34 cellular contexts compared by ENCODE assay signal in the genomic region with DNA sequence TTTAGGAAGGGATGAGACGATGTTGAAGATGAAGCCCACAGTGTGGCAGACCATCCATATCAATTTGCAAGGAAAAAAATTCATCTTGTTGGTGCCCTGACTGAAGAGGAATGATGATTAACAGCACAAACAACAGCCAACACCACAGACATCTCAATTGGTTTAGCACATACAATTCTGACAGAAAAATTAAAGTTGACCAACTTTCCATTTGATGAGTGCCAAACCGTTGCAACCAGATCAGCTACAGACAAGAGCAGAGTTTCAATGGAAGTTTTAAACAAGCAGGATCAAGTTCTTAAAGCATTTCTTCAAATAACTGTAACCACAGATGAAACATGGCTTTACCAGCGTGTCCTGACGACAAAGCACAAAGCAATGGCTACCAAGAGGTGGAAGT.
"Had no signal": no experiment of that assay in that cellular context is flagged by ENCODE, and none has a peak within 500 bp of the region (broad histone marks: within the 10 kb centered on the region; RNA-seq: fewer than 3 reads in every experiment).

No MANE protein-coding gene starts in this region.

- FAIRE-seq: frontal cortex had no signal

- H3K9me3 ChIP-seq: adrenal gland, breast epithelium had no signal

- H3K27ac Mint-ChIP-seq: activated CD4-positive, alpha-beta memory T cell treated with anti-CD3 and anti-CD28 coated beads for 36 hours; activated CD4-positive, alpha-beta T cell treated with anti-CD3 and anti-CD28 coated beads for 36 hours; activated CD4-positive, alpha-beta T cell treated with anti-CD3 and anti-CD28 coated beads, Interleukin-2, amount 10 ng/mL, durations not matched to agents 24 days and 14 days; activated CD8-positive, alpha-beta memory T cell treated with anti-CD3 and anti-CD28 coated beads, Interleukin-2, amount 10 ng/mL, durations not matched to agents 7 days and 5 days; activated CD8-positive, alpha-beta T cell treated with anti-CD3 and anti-CD28 coated beads, Interleukin-2, amount 10 ng/mL, durations not matched to agents 7 days and 5 days; activated naive CD4-positive, alpha-beta T cell treated with anti-CD3 and anti-CD28 coated beads for 36 hours; activated naive CD4-positive, alpha-beta T cell treated with anti-CD3 and anti-CD28 coated beads, Interleukin-2, amount 50 U/mL, for 24 hours; activated naive CD8-positive, alpha-beta T cell treated with anti-CD3 and anti-CD28 coated beads for 36 hours; activated naive CD8-positive, alpha-beta T cell treated with anti-CD3 and anti-CD28 coated beads, Interleukin-2, amount 50 U/mL, for 24 hours; activated T-helper 1 cell treated with anti-CD3 and anti-CD28 coated beads, Interleukin-12 subunit alpha, Interleukin-12 subunit beta, Interleukin-2, Interleukin-4 antibody, amounts not matched to agents 30 ng/mL and 10 ng/mL and 1 ng/mL, durations not matched to agents 14 hours and 24 hours and 36 hours; activated T-helper 2 cell treated with anti-CD3 and anti-CD28 coated beads, Interferon-gamma antibody, Interleukin-2, Interleukin-4, amounts not matched to agents 10 μg/mL and 5 μg/mL and 100 μg/mL, durations not matched to agents 14 hours and 24 hours and 36 hours; brain; dendritic cell treated with granulocyte-macrophage colony-stimulating factor and Interleukin-4, amounts not matched to agents 40 ng/mL and 50 ng/mL, for 4 days; endodermal cell; T-cell; T-helper 1 cell treated with Interleukin-12 subunit alpha and Interleukin-12 subunit beta and Interleukin-4 antibody, amounts not matched to agents 30 μg/mL and 1 μg/mL, for 36 hours had no signal

- H3K27me3 ChIP-seq: adrenal gland, breast epithelium, dorsolateral prefrontal cortex had no signal

- H3K4me1 Mint-ChIP-seq: activated CD4-positive, alpha-beta T cell treated with anti-CD3 and anti-CD28 coated beads for 36 hours; activated CD4-positive, alpha-beta T cell treated with anti-CD3 and anti-CD28 coated beads, Interleukin-2, amount 10 ng/mL, durations not matched to agents 24 days and 14 days; activated CD8-positive, alpha-beta memory T cell treated with anti-CD3 and anti-CD28 coated beads, Interleukin-2, amount 10 ng/mL, durations not matched to agents 7 days and 5 days; activated naive CD4-positive, alpha-beta T cell treated with anti-CD3 and anti-CD28 coated beads, Interleukin-2, amount 50 U/mL, for 24 hours; activated naive CD8-positive, alpha-beta T cell treated with anti-CD3 and anti-CD28 coated beads for 36 hours; activated naive CD8-positive, alpha-beta T cell treated with anti-CD3 and anti-CD28 coated beads, Interleukin-2, amount 50 U/mL, for 24 hours; brain; central memory CD8-positive, alpha-beta T cell; endodermal cell; T-cell had no signal

- ATAC-seq: activated CD4-positive, alpha-beta T cell treated with anti-CD3 and anti-CD28 coated beads for 36 hours; activated CD8-positive, alpha-beta memory T cell treated with anti-CD3 and anti-CD28 coated beads, Interleukin-2, amount 10 ng/mL, durations not matched to agents 7 days and 5 days; activated CD8-positive, alpha-beta T cell treated with anti-CD3 and anti-CD28 coated beads, Interleukin-2, amount 10 ng/mL, durations not matched to agents 7 days and 5 days; activated naive CD8-positive, alpha-beta T cell treated with anti-CD3 and anti-CD28 coated beads, Interleukin-2, amount 50 U/mL, for 24 hours; esophagus mucosa; T-cell had no signal

- H3K9me3 Mint-ChIP-seq: activated CD4-positive, alpha-beta memory T cell treated with anti-CD3 and anti-CD28 coated beads for 36 hours; activated CD4-positive, alpha-beta T cell treated with anti-CD3 and anti-CD28 coated beads, Interleukin-2, amount 10 ng/mL, durations not matched to agents 24 days and 14 days; activated naive CD4-positive, alpha-beta T cell treated with anti-CD3 and anti-CD28 coated beads for 36 hours; activated naive CD4-positive, alpha-beta T cell treated with anti-CD3 and anti-CD28 coated beads, Interleukin-2, amount 50 U/mL, for 24 hours; activated naive CD8-positive, alpha-beta T cell treated with anti-CD3 and anti-CD28 coated beads for 36 hours; activated naive CD8-positive, alpha-beta T cell treated with anti-CD3 and anti-CD28 coated beads, Interleukin-2, amount 50 U/mL, for 24 hours; activated T-helper 1 cell treated with anti-CD3 and anti-CD28 coated beads, Interleukin-12 subunit alpha, Interleukin-12 subunit beta, Interleukin-2, Interleukin-4 antibody, amounts not matched to agents 30 ng/mL and 10 ng/mL and 1 ng/mL, durations not matched to agents 14 hours and 24 hours and 36 hours; activated T-helper 2 cell treated with anti-CD3 and anti-CD28 coated beads, Interferon-gamma antibody, Interleukin-2, Interleukin-4, amounts not matched to agents 10 μg/mL and 5 μg/mL and 100 μg/mL, durations not matched to agents 14 hours and 24 hours and 36 hours; brain; central memory CD8-positive, alpha-beta T cell; dendritic cell treated with granulocyte-macrophage colony-stimulating factor and Interleukin-4, amounts not matched to agents 40 ng/mL and 50 ng/mL, for 4 days; endodermal cell; T-cell; T-helper 1 cell treated with Interleukin-12 subunit alpha and Interleukin-12 subunit beta and Interleukin-4 antibody, amounts not matched to agents 30 μg/mL and 1 μg/mL, for 36 hours had no signal

- H3K36me3 Mint-ChIP-seq: activated CD4-positive, alpha-beta memory T cell treated with anti-CD3 and anti-CD28 coated beads for 36 hours; activated CD8-positive, alpha-beta memory T cell treated with anti-CD3 and anti-CD28 coated beads, Interleukin-2, amount 10 ng/mL, durations not matched to agents 7 days and 5 days; activated naive CD8-positive, alpha-beta T cell treated with anti-CD3 and anti-CD28 coated beads for 36 hours had no signal

- DNase-seq: activated CD4-positive, alpha-beta memory T cell treated with anti-CD3 and anti-CD28 coated beads for 36 hours; activated CD4-positive, alpha-beta T cell treated with anti-CD3 and anti-CD28 coated beads for 36 hours; activated CD4-positive, alpha-beta T cell treated with anti-CD3 and anti-CD28 coated beads, Interleukin-2, amount 10 ng/mL, durations not matched to agents 24 days and 14 days; activated CD4-positive, CD25-positive, alpha-beta regulatory T cell; activated CD4-positive, CD25-positive, alpha-beta regulatory T cell treated with anti-CD3 and anti-CD28 coated beads, Interleukin-2, amount 50 U/mL, for 72 hours; activated CD8-positive, alpha-beta memory T cell treated with anti-CD3 and anti-CD28 coated beads, Interleukin-2, amount 10 ng/mL, durations not matched to agents 7 days and 5 days; activated CD8-positive, alpha-beta memory T cell treated with anti-CD3 and anti-CD28 coated beads, Interleukin-2, amount 50 U/mL, for 4 hours; activated CD8-positive, alpha-beta T cell treated with anti-CD3 and anti-CD28 coated beads, Interleukin-2, amount 10 ng/mL, durations not matched to agents 7 days and 5 days; activated effector memory CD4-positive, alpha-beta T cell treated with anti-CD3 and anti-CD28 coated beads, Interleukin-2, amount 50 U/mL, for 16 hours; activated naive CD4-positive, alpha-beta T cell treated with anti-CD3 and anti-CD28 coated beads for 36 hours; activated naive CD8-positive, alpha-beta T cell treated with anti-CD3 and anti-CD28 coated beads for 36 hours; activated naive CD8-positive, alpha-beta T cell treated with anti-CD3 and anti-CD28 coated beads, Interleukin-2, amount 50 U/mL, for 24 hours; activated T-cell treated with anti-CD3 and anti-CD28 coated beads, Interleukin-2, amount 50 U/mL, for 1 hour; activated T-cell treated with anti-CD3 and anti-CD28 coated beads, Interleukin-2, amount 50 U/mL, for 48 hours; adrenal gland; amygdala; aorta; dorsolateral prefrontal cortex; effector memory CD4-positive, alpha-beta T cell; endodermal cell; foreskin fibroblast; T-cell; T1000 had no signal

- H3K27ac ChIP-seq: adrenal gland, breast epithelium, coronary artery, dorsolateral prefrontal cortex had no signal

- H3K4me3 ChIP-seq: adrenal gland, breast epithelium, coronary artery had no signal

- H3K36me3 ChIP-seq: adrenal gland, breast epithelium had no signal

- H3K4me3 Mint-ChIP-seq: activated CD4-positive, alpha-beta memory T cell treated with anti-CD3 and anti-CD28 coated beads for 36 hours; activated CD4-positive, alpha-beta T cell treated with anti-CD3 and anti-CD28 coated beads for 36 hours; activated CD4-positive, alpha-beta T cell treated with anti-CD3 and anti-CD28 coated beads, Interleukin-2, amount 10 ng/mL, durations not matched to agents 24 days and 14 days; activated CD8-positive, alpha-beta memory T cell treated with anti-CD3 and anti-CD28 coated beads, Interleukin-2, amount 10 ng/mL, durations not matched to agents 7 days and 5 days; activated CD8-positive, alpha-beta T cell treated with anti-CD3 and anti-CD28 coated beads, Interleukin-2, amount 10 ng/mL, durations not matched to agents 7 days and 5 days; activated naive CD4-positive, alpha-beta T cell treated with anti-CD3 and anti-CD28 coated beads for 36 hours; activated naive CD4-positive, alpha-beta T cell treated with anti-CD3 and anti-CD28 coated beads, Interleukin-2, amount 50 U/mL, for 24 hours; activated naive CD8-positive, alpha-beta T cell treated with anti-CD3 and anti-CD28 coated beads for 36 hours; activated naive CD8-positive, alpha-beta T cell treated with anti-CD3 and anti-CD28 coated beads, Interleukin-2, amount 50 U/mL, for 24 hours; activated T-helper 1 cell treated with anti-CD3 and anti-CD28 coated beads, Interleukin-12 subunit alpha, Interleukin-12 subunit beta, Interleukin-2, Interleukin-4 antibody, amounts not matched to agents 30 ng/mL and 10 ng/mL and 1 ng/mL, durations not matched to agents 14 hours and 24 hours and 36 hours; brain; central memory CD8-positive, alpha-beta T cell; dendritic cell treated with granulocyte-macrophage colony-stimulating factor and Interleukin-4, amounts not matched to agents 40 ng/mL and 50 ng/mL, for 4 days; endodermal cell; T-cell; T-helper 1 cell treated with Interleukin-12 subunit alpha and Interleukin-12 subunit beta and Interleukin-4 antibody, amounts not matched to agents 30 μg/mL and 1 μg/mL, for 36 hours had no signal

- H3K4me1 ChIP-seq: breast epithelium had no signal

- H3K27me3 Mint-ChIP-seq: activated CD4-positive, alpha-beta memory T cell treated with anti-CD3 and anti-CD28 coated beads for 36 hours; activated CD4-positive, alpha-beta T cell treated with anti-CD3 and anti-CD28 coated beads for 36 hours; activated CD4-positive, alpha-beta T cell treated with anti-CD3 and anti-CD28 coated beads, Interleukin-2, amount 10 ng/mL, durations not matched to agents 24 days and 14 days; activated CD8-positive, alpha-beta memory T cell treated with anti-CD3 and anti-CD28 coated beads, Interleukin-2, amount 10 ng/mL, durations not matched to agents 7 days and 5 days; activated naive CD4-positive, alpha-beta T cell treated with anti-CD3 and anti-CD28 coated beads, Interleukin-2, amount 50 U/mL, for 24 hours; activated naive CD8-positive, alpha-beta T cell treated with anti-CD3 and anti-CD28 coated beads for 36 hours; activated naive CD8-positive, alpha-beta T cell treated with anti-CD3 and anti-CD28 coated beads, Interleukin-2, amount 50 U/mL, for 24 hours; central memory CD8-positive, alpha-beta T cell; dendritic cell treated with granulocyte-macrophage colony-stimulating factor and Interleukin-4, amounts not matched to agents 40 ng/mL and 50 ng/mL, for 4 days; T-cell had no signal
